In genomic region chr3:111538687-111539086, GRCh38 we compare ENCODE assay signal across 10 cellular contexts. TPM values are rescaled to one million over a fixed set of nuclear protein-coding genes. Genes with fewer than 3 reads are reported as not detected.
DNase-seq lines count a peak whose midpoint lies in the region; ATAC-seq and TF ChIP-seq lines count a peak whose summit lies in the region.
"Had no signal": no experiment of that assay in that cellular context is flagged by ENCODE, and none has a peak within 500 bp of the region (broad histone marks: within the 10 kb centered on the region; RNA-seq: fewer than 3 reads in every experiment).

No MANE protein-coding gene starts in this region.

- intact Hi-C loops in Right ventricle myocardium superior (cut with DNase I), result no loop called here

- H3K9me3 ChIP-seq in OCI-LY1 (ENCODE audit: low read length), result no peaks in the 10 kb centered on the region

- H3K27me3 ChIP-seq in OCI-LY1 (ENCODE audit: insufficient read depth, low read length), result no peaks in the 10 kb centered on the region

- no peaks in the 10 kb centered on the region for H4K20me1 ChIP-seq in OCI-LY1 (ENCODE audit: insufficient read depth, low read length)

- peak overlapping the region; percentile 55; the same call in 1 of the 2 replicates for H3K4me2 ChIP-seq in OCI-LY1 (ENCODE audit: low read length)

- H3K9ac ChIP-seq in OCI-LY1 (ENCODE audit: low read length), result no peak overlapping the region

- H3K27ac ChIP-seq in OCI-LY1 (ENCODE audit: low read depth, low read length, poor library complexity, severe bottlenecking), result peak overlapping the region; percentile 4

- DNase-seq in glomerular visceral epithelial cell (ENCODE audit: extremely low spot score) (peak; percentile 2), COR-L47 (lab: John Stamatoyannopoulos, UW) (no peak), NCI-H774 (lab: John Stamatoyannopoulos, UW) (no peak), DMS114 treated with DMSO at 0.1 percent for 48 hours (lab: John Stamatoyannopoulos, UW; ENCODE audit: unreplicated experiment) (no peak), Right ventricle myocardium superior (no peak)

- H3F3A ChIP-seq in OCI-LY1 (ENCODE audit: insufficient read depth, low read length), result no peaks in the 10 kb centered on the region

- H2AFZ ChIP-seq in OCI-LY1 (ENCODE audit: low read length), result no peak overlapping the region

- no peaks in the 10 kb centered on the region for H3K9me2 ChIP-seq in OCI-LY1 (ENCODE audit: low read depth, low read length)

- H3K4me3 ChIP-seq in OCI-LY1 (ENCODE audit: low read depth, low read length, poor library complexity, severe bottlenecking), result no peak overlapping the region

- H3K79me2 ChIP-seq in OCI-LY1 (ENCODE audit: insufficient read depth, low read length), result no peaks in the 10 kb centered on the region

- peaks cover 57% of the 10 kb centered on the region for H3K4me1 ChIP-seq in OCI-LY1 (ENCODE audit: insufficient read depth, low read length, severe bottlenecking)

- H3K36me3 ChIP-seq in OCI-LY1 (ENCODE audit: insufficient read depth, low read length), result no peaks in the 10 kb centered on the region

- TF ChIP-seq CTCF in OCI-LY1 (IDR thresholded peaks at IDR 0.05; ENCODE audit: low read length), result no peak

- ATAC-seq in GM18867 (IDR thresholded peaks at IDR 0.05; ENCODE audit: unreplicated experiment), result peak; percentile 35
- peak; percentile 41 for ATAC-seq in HG02852 (IDR thresholded peaks at IDR 0.05; ENCODE audit: unreplicated experiment)
- ATAC-seq in Right ventricle myocardium superior (ENCODE audit: poor library complexity), result no peak

RNA-seq across cellular contexts. Expression of gene CD96, which starts 3.3 kb away (rescaled TPM):
- 0.65 TPM for total RNA-seq in Right ventricle myocardium superior
- total RNA-seq: NCI-H460 had no signal

RNA-seq across cellular contexts. Expression of gene ZBED2, which starts 56.5 kb away (rescaled TPM):
- total RNA-seq in Right ventricle myocardium superior, result not detected
- total RNA-seq: NCI-H460, subcutaneous adipose tissue had no signal
